12 cellular contexts compared by ENCODE assay signal in genomic region chr6:111709201-111709600, GRCh38.
DNase-seq lines count a peak whose midpoint lies in the region; ATAC-seq and TF ChIP-seq lines count a peak whose summit lies in the region.
"Had no signal": no experiment of that assay in that cellular context is flagged by ENCODE, and none has a peak within 500 bp of the region (broad histone marks: within the 10 kb centered on the region; RNA-seq: fewer than 3 reads in every experiment).

No MANE protein-coding gene starts in this region.

- peaks cover 0 to 29% of the 10 kb centered on the region in 2 donors for H3K4me1 ChIP-seq in right atrium auricular region

- no peak for ATAC-seq in activated CD4-positive, alpha-beta T cell treated with anti-CD3 and anti-CD28 coated beads for 36 hours
- ATAC-seq in Right ventricle myocardium superior (ENCODE audit: poor library complexity) (no peak), GM18861 (IDR thresholded peaks at IDR 0.05; ENCODE audit: unreplicated experiment) (no peak)
- no peak for ATAC-seq in effector memory CD8-positive, alpha-beta T cell (replicated peaks)
- ATAC-seq in stimulated activated effector memory CD8-positive, alpha-beta T cell treated with anti-CD3 and anti-CD28 coated beads, Interleukin-12 subunit alpha, Interleukin-12 subunit beta, amount 100 ng/mL, for 72 hours = no peak

- H3K27ac ChIP-seq in right atrium auricular region = no peak overlapping the region
- H3K27ac ChIP-seq: BLaER1 treated with 17β-estradiol and CSF1 and Interleukin-3, amounts not matched to agents 10 nM and 100 nM; KMS-11; PC-9 had no signal

- no peaks in the 10 kb centered on the region for H3K27me3 ChIP-seq in right atrium auricular region
- H3K27me3 ChIP-seq: BLaER1 treated with 17β-estradiol and CSF1 and Interleukin-3, amounts not matched to agents 10 nM and 100 nM had no signal

- TF ChIP-seq CTCF in right atrium auricular region (IDR thresholded peaks at IDR 0.05) = no peak

- no peaks in the 10 kb centered on the region for H3K27me3 Mint-ChIP-seq in activated CD4-positive, alpha-beta T cell treated with anti-CD3 and anti-CD28 coated beads for 36 hours
- no peaks in the 10 kb centered on the region for H3K27me3 Mint-ChIP-seq in effector memory CD8-positive, alpha-beta T cell

- POLR2A ChIA-PET in activated CD4-positive, alpha-beta T cell treated with anti-CD3 and anti-CD28 coated beads for 36 hours (lab: Charles Lee) = interaction anchor here (0.7 kb wide), 1 partner anchor 146 kb away, joined by 3 read pairs; no protein-coding TSS in a partner anchor

- peak overlapping the region; percentile 88 for H3K27ac Mint-ChIP-seq in activated CD4-positive, alpha-beta T cell treated with anti-CD3 and anti-CD28 coated beads for 36 hours
- H3K27ac Mint-ChIP-seq in effector memory CD8-positive, alpha-beta T cell = peak overlapping the region; percentile 95
- H3K27ac Mint-ChIP-seq in stimulated activated effector memory CD8-positive, alpha-beta T cell treated with anti-CD3 and anti-CD28 coated beads, Interleukin-12 subunit alpha, Interleukin-12 subunit beta, amount 100 ng/mL, for 72 hours = peak overlapping the region; percentile 85

- peaks cover 25% of the 10 kb centered on the region for H3K36me3 ChIP-seq in right atrium auricular region

- H3K4me1 Mint-ChIP-seq in activated CD4-positive, alpha-beta T cell treated with anti-CD3 and anti-CD28 coated beads for 36 hours = peaks cover 52% of the 10 kb centered on the region
- H3K4me1 Mint-ChIP-seq in effector memory CD8-positive, alpha-beta T cell (ENCODE audit: low read depth in 2 of 2) = peaks cover 23 to 53% of the 10 kb centered on the region in 2 donors
- H3K4me1 Mint-ChIP-seq in stimulated activated effector memory CD8-positive, alpha-beta T cell treated with anti-CD3 and anti-CD28 coated beads, Interleukin-12 subunit alpha, Interleukin-12 subunit beta, amount 100 ng/mL, for 72 hours = peaks cover 54% of the 10 kb centered on the region

- intact Hi-C loops in activated CD4-positive, alpha-beta T cell treated with anti-CD3 and anti-CD28 coated beads for 36 hours (cut with DNase I, micrococcal nuclease) = no loop called here
- intact Hi-C loops in Right ventricle myocardium superior (cut with DNase I) = no loop called here

- no peak overlapping the region for H3K4me3 Mint-ChIP-seq in activated CD4-positive, alpha-beta T cell treated with anti-CD3 and anti-CD28 coated beads for 36 hours
- no peak overlapping the region for H3K4me3 Mint-ChIP-seq in effector memory CD8-positive, alpha-beta T cell
- H3K4me3 Mint-ChIP-seq in stimulated activated effector memory CD8-positive, alpha-beta T cell treated with anti-CD3 and anti-CD28 coated beads, Interleukin-12 subunit alpha, Interleukin-12 subunit beta, amount 100 ng/mL, for 72 hours = no peak overlapping the region
- H3K4me3 Mint-ChIP-seq: H9 had no signal

- DNase-seq in activated CD4-positive, alpha-beta T cell treated with anti-CD3 and anti-CD28 coated beads for 36 hours = no peak
- DNase-seq in activated CD4-positive, alpha-beta T cell treated with anti-CD3 and anti-CD28 coated beads, Interleukin-2, amount 50 U/mL, for 1 hour = no peak
- DNase-seq in right atrium auricular region (ENCODE audit: low spot score) = peak; percentile 52
- no peak for DNase-seq in Right ventricle myocardium superior
- no peak for DNase-seq in effector memory CD8-positive, alpha-beta T cell
- no peak for DNase-seq in stimulated activated effector memory CD8-positive, alpha-beta T cell treated with anti-CD3 and anti-CD28 coated beads, Interleukin-12 subunit alpha, Interleukin-12 subunit beta, amount 100 ng/mL, for 72 hours (ENCODE audit: low spot score in 2 of 2)
- DNase-seq in hepatic stellate cell (ENCODE audit: low spot score) = no peak

- no peaks in the 10 kb centered on the region for H3K9me3 ChIP-seq in right atrium auricular region
- H3K9me3 ChIP-seq: BLaER1 treated with 17β-estradiol and CSF1 and Interleukin-3, amounts not matched to agents 10 nM and 100 nM had no signal

- H3K9me3 Mint-ChIP-seq in activated CD4-positive, alpha-beta T cell treated with anti-CD3 and anti-CD28 coated beads for 36 hours (ENCODE audit: low read depth) = no peaks in the 10 kb centered on the region
- H3K9me3 Mint-ChIP-seq in effector memory CD8-positive, alpha-beta T cell = no peaks in the 10 kb centered on the region
- H3K9me3 Mint-ChIP-seq in stimulated activated effector memory CD8-positive, alpha-beta T cell treated with anti-CD3 and anti-CD28 coated beads, Interleukin-12 subunit alpha, Interleukin-12 subunit beta, amount 100 ng/mL, for 72 hours = no peaks in the 10 kb centered on the region
- H3K9me3 Mint-ChIP-seq: H9 had no signal

- peaks cover 78% of the 10 kb centered on the region for H3K36me3 Mint-ChIP-seq in activated CD4-positive, alpha-beta T cell treated with anti-CD3 and anti-CD28 coated beads for 36 hours (ENCODE audit: low read depth)
- H3K36me3 Mint-ChIP-seq in effector memory CD8-positive, alpha-beta T cell (ENCODE audit: insufficient read depth) = peaks cover 86% of the 10 kb centered on the region
- H3K36me3 Mint-ChIP-seq in stimulated activated effector memory CD8-positive, alpha-beta T cell treated with anti-CD3 and anti-CD28 coated beads, Interleukin-12 subunit alpha, Interleukin-12 subunit beta, amount 100 ng/mL, for 72 hours = peaks cover 99% of the 10 kb centered on the region

- no peak overlapping the region for H3K4me3 ChIP-seq in right atrium auricular region
- H3K4me3 ChIP-seq: BLaER1 treated with 17β-estradiol and CSF1 and Interleukin-3, amounts not matched to agents 10 nM and 100 nM; PC-9 had no signal

- CTCF ChIA-PET in activated CD4-positive, alpha-beta T cell treated with anti-CD3 and anti-CD28 coated beads for 36 hours (lab: Charles Lee) = interaction anchor here (0.5 to 5.7 kb wide), 19 partner anchors 13 to 342 kb away, joined by 3 to 59 read pairs (median 7); partner anchors contain the start of gene FYN
